Comparison of ENCODE assay signal across 8 cellular contexts in the genomic region with DNA sequence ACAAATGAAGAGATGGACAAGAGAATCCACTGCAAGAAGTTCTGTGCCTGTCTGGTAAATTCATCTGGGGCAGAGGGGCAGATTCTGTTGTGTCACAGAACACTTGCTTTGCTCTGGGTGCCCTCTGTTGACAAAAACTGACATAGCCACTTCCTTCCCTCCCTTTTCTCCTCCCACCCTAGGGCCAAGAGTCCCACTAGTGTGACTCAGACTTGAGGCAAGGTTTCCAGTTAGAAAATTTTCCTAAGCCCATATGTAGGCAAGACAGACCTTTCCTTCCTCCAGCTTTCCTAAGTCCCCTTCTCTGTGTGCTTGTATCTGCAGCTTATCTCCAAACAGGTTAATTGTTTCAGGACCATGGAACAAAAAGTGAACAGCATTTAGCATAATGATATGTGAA.
DNase-seq lines count a peak whose midpoint lies in the region; ATAC-seq and TF ChIP-seq lines count a peak whose summit lies in the region.

No MANE protein-coding gene starts in this region.

- peak overlapping the region; percentile 49 for H3K4me2 ChIP-seq in PC-3 (ENCODE audit: low read length)

- no peaks in the 10 kb centered on the region for H3F3A ChIP-seq in PC-3 (ENCODE audit: low read length, unreplicated experiment)

- BruUV-seq in PC-3 (replicated peaks; lab: Mats Ljungman, UMichigan) = no TSS peak

- no peaks in the 10 kb centered on the region for H3K9me2 ChIP-seq in PC-3 (replicated peaks; ENCODE audit: low read length)

- peaks cover 72% of the 10 kb centered on the region for H3K79me2 ChIP-seq in PC-3 (ENCODE audit: low read length)

- TF ChIP-seq CTCF in PC-3 (conservative IDR thresholded peaks at IDR 0.05; ENCODE audit: low read depth, low read length) = peak; percentile 71
- TF ChIP-seq CTCF in astrocyte of the cerebellum (IDR thresholded peaks at IDR 0.05; ENCODE audit: low read depth, low read length, missing control alignments) = peak; percentile 68

- POLR2A ChIA-PET in PC-3 (lab: Charles Lee; ENCODE audit: unreplicated experiment) = no interaction called here

- no peaks in the 10 kb centered on the region for H3K36me3 ChIP-seq in PC-3 (ENCODE audit: low read depth, low read length)

- no peak overlapping the region for H3K4me3 ChIP-seq in PC-3 (ENCODE audit: low read length)
- H3K4me3 ChIP-seq in astrocyte of the cerebellum (ENCODE audit: low read depth, low read length) = no peak overlapping the region
- no peak overlapping the region for H3K4me3 ChIP-seq in skin epidermis

- intact Hi-C loops in PC-3 (cut with micrococcal nuclease) = loop anchor here (1.0 to 10.0 kb wide), 3 partner anchors 79 to 294 kb away; no protein-coding TSS in a partner anchor

- ATAC-seq in PC-3 = peak; percentile 98
- ATAC-seq in GM21717 (IDR thresholded peaks at IDR 0.05; ENCODE audit: unreplicated experiment) = no peak
- ATAC-seq in GM21619 (IDR thresholded peaks at IDR 0.05; ENCODE audit: unreplicated experiment) = no peak

- H3K4me1 ChIP-seq in PC-3 (ENCODE audit: insufficient read depth, low read length) = peaks cover 13% of the 10 kb centered on the region

- no peak overlapping the region for H2AFZ ChIP-seq in PC-3 (ENCODE audit: low read length)

- no peaks in the 10 kb centered on the region for H4K20me1 ChIP-seq in PC-3 (ENCODE audit: low read length)

- no peaks in the 10 kb centered on the region for H3K9me3 ChIP-seq in PC-3 (ENCODE audit: low read length)

- peak; percentile 42 for DNase-seq in DMS114 treated with DMSO at 0.1 percent for 48 hours (lab: John Stamatoyannopoulos, UW; ENCODE audit: unreplicated experiment)
- peak; percentile 76 for DNase-seq in HT-29 (ENCODE audit: low spot score)
- peak; percentile 84 for DNase-seq in PC-3
- DNase-seq in astrocyte of the cerebellum (ENCODE audit: low read depth) = peak; percentile 72
- peak; percentile 54 for DNase-seq in iPS DF 19.7 (ENCODE audit: low read depth, low spot score)

- no peaks in the 10 kb centered on the region for H3K27me3 ChIP-seq in PC-3 (ENCODE audit: low read length)

- CTCF ChIA-PET in PC-3 (lab: Charles Lee) = interaction anchor here (0.6 kb wide), 1 partner anchor 82 kb away, joined by 4 read pairs; no protein-coding TSS in a partner anchor

- in situ Hi-C loops in astrocyte of the cerebellum (cut with HindIII; ENCODE audit: low sequenced_read_pairs) = no loop called here

- no peak overlapping the region for H3K9ac ChIP-seq in PC-3 (ENCODE audit: low read length)

- H3K27ac ChIP-seq in PC-3 (ENCODE audit: low read length) = peak overlapping the region; percentile 11; the same call in 1 of the 2 replicates
- H3K27ac ChIP-seq in skin epidermis = peak overlapping the region in 14 of 21 experiments; percentile 1 to 71 (median 28)
